Comparison of ENCODE assay signal across 8 cellular contexts in the genomic region with DNA sequence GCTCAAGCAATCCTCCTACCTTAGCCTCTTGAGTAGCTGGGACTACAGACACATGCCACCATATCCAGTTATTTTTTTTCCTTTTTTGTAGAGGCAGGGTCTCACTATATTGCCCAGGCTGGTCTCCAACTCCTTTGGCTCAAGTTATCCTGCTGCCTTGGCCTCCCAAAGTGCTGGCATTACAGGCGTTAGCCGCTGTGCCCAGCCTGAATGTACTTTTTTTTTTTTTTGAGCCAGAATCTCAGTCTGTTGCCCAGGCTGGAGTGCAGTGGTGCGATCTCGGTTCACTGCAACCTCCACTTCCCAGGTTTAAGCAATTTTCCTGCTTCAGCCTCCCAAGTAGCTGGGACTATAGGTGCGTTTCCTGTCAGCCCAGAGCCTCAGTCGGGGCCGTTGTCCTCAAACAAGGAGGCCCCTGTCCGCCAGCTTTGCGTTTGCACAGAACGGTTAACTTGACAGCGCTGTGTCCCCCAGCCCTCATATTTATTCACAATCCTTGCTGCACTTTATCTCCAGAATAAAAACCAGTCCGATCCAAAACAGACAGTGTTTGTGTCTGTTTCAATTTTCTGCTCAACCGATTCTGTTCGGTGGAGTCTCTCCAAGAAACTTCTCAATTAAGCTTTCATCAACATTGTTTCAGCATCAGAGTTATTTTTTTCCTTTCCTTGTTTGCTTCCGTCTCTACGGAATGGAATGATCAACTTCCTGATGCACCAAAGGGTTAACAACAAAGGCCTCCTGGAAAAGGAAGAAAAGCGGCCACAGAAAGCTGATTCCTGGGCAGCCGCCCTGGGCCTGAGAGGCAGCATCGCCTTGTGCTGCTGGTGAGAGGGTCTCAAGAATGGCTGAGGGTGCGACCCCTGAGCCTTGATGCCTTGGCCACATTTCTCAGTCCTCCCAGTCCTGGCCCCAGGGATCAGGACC.
A peak's percentile ranks its signal among the peaks of the same experiment; 100 is the strongest.
DNase-seq lines count a peak whose midpoint lies in the region; ATAC-seq lines count a peak whose summit lies in the region.

No MANE protein-coding gene starts in this region.

- H3K4me3 Mint-ChIP-seq in activated naive CD4-positive, alpha-beta T cell treated with anti-CD3 and anti-CD28 coated beads for 36 hours = peak overlapping the region; percentile 91
- peak overlapping the region; percentile 85 for H3K4me3 Mint-ChIP-seq in activated T-helper 1 cell treated with anti-CD3 and anti-CD28 coated beads, Interleukin-12 subunit alpha, Interleukin-12 subunit beta, Interleukin-2, Interleukin-4 antibody, amounts not matched to agents 30 ng/mL and 10 ng/mL and 1 ng/mL, durations not matched to agents 14 hours and 24 hours and 36 hours

- H3K27ac Mint-ChIP-seq in activated naive CD4-positive, alpha-beta T cell treated with anti-CD3 and anti-CD28 coated beads for 36 hours = peak overlapping the region; percentile 6
- peak overlapping the region; percentile 50 for H3K27ac Mint-ChIP-seq in activated T-helper 1 cell treated with anti-CD3 and anti-CD28 coated beads, Interleukin-12 subunit alpha, Interleukin-12 subunit beta, Interleukin-2, Interleukin-4 antibody, amounts not matched to agents 30 ng/mL and 10 ng/mL and 1 ng/mL, durations not matched to agents 14 hours and 24 hours and 36 hours

- DNase-seq in activated naive CD4-positive, alpha-beta T cell treated with anti-CD3 and anti-CD28 coated beads for 36 hours = no peak
- no peak for DNase-seq in activated naive CD4-positive, alpha-beta T cell treated with anti-CD3 and anti-CD28 coated beads, Interleukin-2, amount 50 U/mL, for 16 hours
- DNase-seq in activated T-helper 1 cell treated with anti-CD3 and anti-CD28 coated beads, Interleukin-12 subunit alpha, Interleukin-12 subunit beta, Interleukin-2, Interleukin-4 antibody, amounts not matched to agents 30 ng/mL and 10 ng/mL and 1 ng/mL, durations not matched to agents 14 hours and 24 hours and 36 hours (ENCODE audit: low spot score) = no peak
- DNase-seq in left ventricle myocardium superior = no peak
- DNase-seq in NAMALWA (ENCODE audit: low spot score) = no peak

- no peaks in the 10 kb centered on the region for H3K36me3 ChIP-seq in skeletal muscle tissue (ENCODE audit: control insufficient read depth in 3 of 3, insufficient read depth in 3 of 3, low read length in 3 of 3)

- CTCF ChIA-PET in activated naive CD4-positive, alpha-beta T cell treated with anti-CD3 and anti-CD28 coated beads for 36 hours (lab: Charles Lee) = interaction anchor here (0.6 to 2.4 kb wide), 38 partner anchors 13 to 708 kb away, joined by 3 to 19 read pairs (median 4); a partner anchor contains a TSS

- peaks cover 5 to 13% (median 12%) of the 10 kb centered on the region in 3 donors for H3K4me1 ChIP-seq in skeletal muscle tissue (ENCODE audit: control insufficient read depth in 3 of 3, insufficient read depth in 3 of 3, low read length in 3 of 3)

- no peaks in the 10 kb centered on the region for H3K27me3 ChIP-seq in skeletal muscle tissue (ENCODE audit: control insufficient read depth in 3 of 3, insufficient read depth in 3 of 3, low read length in 3 of 3)

- H3K9ac ChIP-seq in skeletal muscle tissue (ENCODE audit: low read depth in 1 of 3, low read length in 3 of 3) = peak overlapping the region; percentile 76 to 90 (median 79)

- peak overlapping the region; percentile 75 to 89 (median 81) for H3K4me3 ChIP-seq in skeletal muscle tissue (ENCODE audit: low read length in 3 of 3)

- H3K9me3 ChIP-seq in skeletal muscle tissue (ENCODE audit: control insufficient read depth in 3 of 3, low read length in 3 of 3) = no peaks in the 10 kb centered on the region

- H3K27ac ChIP-seq in skeletal muscle tissue (ENCODE audit: low read depth, low read length) = peak overlapping the region; percentile 59

- intact Hi-C loops in activated naive CD4-positive, alpha-beta T cell treated with anti-CD3 and anti-CD28 coated beads for 36 hours (cut with micrococcal nuclease) = loop anchor here (1.0 to 2.0 kb wide), 6 partner anchors 19 to 267 kb away; no protein-coding TSS in a partner anchor
- intact Hi-C loops in activated T-helper 1 cell treated with anti-CD3 and anti-CD28 coated beads, Interleukin-12 subunit alpha, Interleukin-12 subunit beta, Interleukin-2, Interleukin-4 antibody, amounts not matched to agents 30 ng/mL and 10 ng/mL and 1 ng/mL, durations not matched to agents 14 hours and 24 hours and 36 hours (cut with micrococcal nuclease) = loop anchor here (1.0 to 5.0 kb wide), 10 partner anchors 19 to 699 kb away; a partner anchor contains a TSS
- intact Hi-C loops in left ventricle myocardium superior (cut with micrococcal nuclease) = loop anchor here (2.0 to 10.0 kb wide), 2 partner anchors 389 to 459 kb away; no protein-coding TSS in a partner anchor

- no peaks in the 10 kb centered on the region for H3K36me3 Mint-ChIP-seq in activated naive CD4-positive, alpha-beta T cell treated with anti-CD3 and anti-CD28 coated beads for 36 hours (ENCODE audit: low read depth)
- no peaks in the 10 kb centered on the region for H3K36me3 Mint-ChIP-seq in activated T-helper 1 cell treated with anti-CD3 and anti-CD28 coated beads, Interleukin-12 subunit alpha, Interleukin-12 subunit beta, Interleukin-2, Interleukin-4 antibody, amounts not matched to agents 30 ng/mL and 10 ng/mL and 1 ng/mL, durations not matched to agents 14 hours and 24 hours and 36 hours (ENCODE audit: low read depth)

- H3K4me1 Mint-ChIP-seq in activated naive CD4-positive, alpha-beta T cell treated with anti-CD3 and anti-CD28 coated beads for 36 hours (ENCODE audit: low read depth) = peaks cover 25% of the 10 kb centered on the region
- peaks cover 33% of the 10 kb centered on the region for H3K4me1 Mint-ChIP-seq in activated T-helper 1 cell treated with anti-CD3 and anti-CD28 coated beads, Interleukin-12 subunit alpha, Interleukin-12 subunit beta, Interleukin-2, Interleukin-4 antibody, amounts not matched to agents 30 ng/mL and 10 ng/mL and 1 ng/mL, durations not matched to agents 14 hours and 24 hours and 36 hours (ENCODE audit: low read depth)

- no peaks in the 10 kb centered on the region for H3K27me3 Mint-ChIP-seq in activated naive CD4-positive, alpha-beta T cell treated with anti-CD3 and anti-CD28 coated beads for 36 hours (ENCODE audit: low read depth)
- peaks cover 3% of the 10 kb centered on the region for H3K27me3 Mint-ChIP-seq in activated T-helper 1 cell treated with anti-CD3 and anti-CD28 coated beads, Interleukin-12 subunit alpha, Interleukin-12 subunit beta, Interleukin-2, Interleukin-4 antibody, amounts not matched to agents 30 ng/mL and 10 ng/mL and 1 ng/mL, durations not matched to agents 14 hours and 24 hours and 36 hours (ENCODE audit: insufficient read depth)

- peak; percentile 9 for ATAC-seq in left ventricle myocardium superior
- ATAC-seq in HG03565 (IDR thresholded peaks at IDR 0.05; ENCODE audit: unreplicated experiment) = no peak
- ATAC-seq in HG03108 (IDR thresholded peaks at IDR 0.05; ENCODE audit: unreplicated experiment) = no peak

- no peaks in the 10 kb centered on the region for H3K9me3 Mint-ChIP-seq in activated naive CD4-positive, alpha-beta T cell treated with anti-CD3 and anti-CD28 coated beads for 36 hours
- H3K9me3 Mint-ChIP-seq in activated T-helper 1 cell treated with anti-CD3 and anti-CD28 coated beads, Interleukin-12 subunit alpha, Interleukin-12 subunit beta, Interleukin-2, Interleukin-4 antibody, amounts not matched to agents 30 ng/mL and 10 ng/mL and 1 ng/mL, durations not matched to agents 14 hours and 24 hours and 36 hours = no peaks in the 10 kb centered on the region
